Comparison of ENCODE assay signal across 1 cellular context in genomic region chr13:100209857-100210580, GRCh38.
TF ChIP-seq lines count a peak whose summit lies in the region.

No MANE protein-coding gene starts in this region.

TF ChIP-seq in HepG2, 621 proteins besides CTCF, POLR2A, EP300 and RAD21 (continued from another document):
- TF ChIP-seq ZHX2 (IDR thresholded peaks at IDR 0.05; ENCODE audit: low read depth), result no peak
- no peak for TF ChIP-seq ZHX2 (CRISPR knock-in tag; IDR thresholded peaks at IDR 0.05; ENCODE audit: borderline replicate concordance)
- no peak for TF ChIP-seq ZNF691 (CRISPR knock-in tag; IDR thresholded peaks at IDR 0.05; ENCODE audit: borderline replicate concordance, low read depth)
- no peak for TF ChIP-seq ZNF367 (CRISPR knock-in tag; IDR thresholded peaks at IDR 0.05; ENCODE audit: borderline replicate concordance)
- TF ChIP-seq ZMAT3 (CRISPR knock-in tag; conservative IDR thresholded peaks at IDR 0.05), result no peak
- no peak for TF ChIP-seq POGK (CRISPR knock-in tag; conservative IDR thresholded peaks at IDR 0.05)
- no peak for TF ChIP-seq TGIF2 (CRISPR knock-in tag; IDR thresholded peaks at IDR 0.05)
- no peak for TF ChIP-seq ZFP36 (IDR thresholded peaks at IDR 0.05; ENCODE audit: borderline replicate concordance, low read depth, low read length, partially characterized antibody)
- no peak for TF ChIP-seq TMF1 (CRISPR knock-in tag; IDR thresholded peaks at IDR 0.05; ENCODE audit: low read depth)
- TF ChIP-seq ZKSCAN1 (IDR thresholded peaks at IDR 0.05; ENCODE audit: low read length), result no peak
- TF ChIP-seq SIN3A (IDR thresholded peaks at IDR 0.05; ENCODE audit: borderline replicate concordance, low read depth, low read length), result no peak
- no peak for TF ChIP-seq NFKB2 (CRISPR knock-in tag; IDR thresholded peaks at IDR 0.05; ENCODE audit: borderline replicate concordance)
- no peak for TF ChIP-seq ATF5 (CRISPR knock-in tag; IDR thresholded peaks at IDR 0.05; ENCODE audit: low read depth)
- no peak for TF ChIP-seq ZNF138 (CRISPR knock-in tag; IDR thresholded peaks at IDR 0.05; ENCODE audit: low read depth)
- TF ChIP-seq CREM (IDR thresholded peaks at IDR 0.05), result no peak
- no peak for TF ChIP-seq CREM (CRISPR knock-in tag; IDR thresholded peaks at IDR 0.05)
- TF ChIP-seq ZNF30 (CRISPR knock-in tag; IDR thresholded peaks at IDR 0.05), result no peak
- TF ChIP-seq KAT8 (CRISPR knock-in tag; IDR thresholded peaks at IDR 0.05), result no peak
